In the genomic region with DNA sequence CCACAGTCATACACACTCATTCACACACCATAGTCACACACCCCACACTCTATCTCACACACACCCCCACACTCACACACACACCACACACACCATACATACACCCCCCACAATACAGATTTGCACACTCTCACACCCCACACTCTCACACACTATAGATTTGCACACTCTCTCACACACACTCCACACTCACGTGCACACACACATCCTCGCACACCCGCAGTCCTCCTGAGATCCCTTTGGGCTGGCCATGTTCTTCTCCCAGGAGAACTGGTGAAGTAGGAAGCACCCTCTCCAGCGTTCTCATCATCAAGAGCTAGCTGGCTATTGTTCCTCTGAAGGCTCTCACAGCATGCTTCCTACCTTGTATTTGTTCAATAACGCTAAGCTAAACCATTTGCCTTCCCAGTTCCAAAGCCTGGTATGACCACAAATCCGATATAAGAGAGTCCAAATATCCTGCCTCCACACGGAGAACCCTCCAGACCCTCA, we compare ENCODE assay signal across 31 cellular contexts.
DNase-seq lines count a peak whose midpoint lies in the region; FAIRE-seq and TF ChIP-seq lines count a peak whose summit lies in the region.
"Had no signal": no experiment of that assay in that cellular context is flagged by ENCODE, and none has a peak within 500 bp of the region (broad histone marks: within the 10 kb centered on the region; RNA-seq: fewer than 3 reads in every experiment).

No MANE protein-coding gene starts in this region.

- FAIRE-seq in H54 (lab: Jason Lieb, UNC) = no peak
- FAIRE-seq: GM18507, K562 had no signal

- 64 to 67% methylated on average over 7 of the region's 7 CpGs for WGBS in endodermal cell (ENCODE audit: insufficient coverage in 1 of 2, insufficient read length in 1 of 2), 2 experiments

- no peak overlapping the region for H3K4me3 Mint-ChIP-seq in endodermal cell
- H3K4me3 Mint-ChIP-seq: activated CD4-positive, alpha-beta memory T cell treated with anti-CD3 and anti-CD28 coated beads for 36 hours; activated naive CD4-positive, alpha-beta T cell treated with anti-CD3 and anti-CD28 coated beads, Interleukin-2, amount 50 U/mL, for 24 hours; CD8-positive, alpha-beta memory T cell; central memory CD8-positive, alpha-beta T cell; natural killer cell had no signal

- DNase-seq in DMS153 (lab: John Stamatoyannopoulos, UW) = peak; percentile 41
- DNase-seq in DMS153 treated with DMSO at 0.1 percent for 48 hours (lab: John Stamatoyannopoulos, UW; ENCODE audit: unreplicated experiment) = no peak
- DNase-seq in NCI-H345 (lab: John Stamatoyannopoulos, UW) = peak; percentile 79
- peak; percentile 55 for DNase-seq in endodermal cell
- no peak for DNase-seq in NCI-H2107 treated with DMSO at 0.1 percent for 48 hours (lab: John Stamatoyannopoulos, UW; ENCODE audit: unreplicated experiment)
- no peak for DNase-seq in H54 (ENCODE audit: insufficient read length, low spot score)
- DNase-seq in NCI-H526 (lab: John Stamatoyannopoulos, UW) = no peak
- DNase-seq: activated CD4-positive, alpha-beta memory T cell treated with anti-CD3 and anti-CD28 coated beads for 36 hours; activated CD4-positive, CD25-positive, alpha-beta regulatory T cell treated with anti-CD3 and anti-CD28 coated beads, Interleukin-2, amount 50 U/mL, for 72 hours; activated CD8-positive, alpha-beta memory T cell treated with anti-CD3 and anti-CD28 coated beads, Interleukin-2, amount 50 U/mL, for 4 hours; AML-193; anterior cingulate cortex; CD8-positive, alpha-beta memory T cell; DND-41; islet precursor cell; left ventricle myocardium superior; natural killer cell; NCI-H1105 treated with DMSO at 0.1 percent for 48 hours; NCI-H2029 treated with DMSO at 0.1 percent for 48 hours; NCI-H524; stimulated activated CD4-positive, alpha-beta T cell treated with anti-CD3 and anti-CD28 coated beads, Interleukin-1b, Interleukin-23, amount 100 ng/mL, for 48 hours; stomach; T-helper 1 cell; tibial artery had no signal

- no peaks in the 10 kb centered on the region for H3K36me3 ChIP-seq in endodermal cell (ENCODE audit: control insufficient read depth, insufficient read depth, low read length)
- H3K36me3 ChIP-seq in skeletal muscle satellite cell (ENCODE audit: insufficient read depth, low read length) = no peaks in the 10 kb centered on the region
- H3K36me3 ChIP-seq: stomach, tibial artery had no signal

- peak overlapping the region; percentile 19 for H3K4me2 ChIP-seq in skeletal muscle satellite cell (ENCODE audit: low read length)

- no peak for TF ChIP-seq POLR2A in H54 (IDR thresholded peaks at IDR 0.05; ENCODE audit: low read depth, low read length)

- no peaks in the 10 kb centered on the region for H3K9me3 ChIP-seq in endodermal cell (ENCODE audit: control insufficient read depth, low read length)
- no peaks in the 10 kb centered on the region for H3K9me3 ChIP-seq in skeletal muscle satellite cell (replicated peaks; ENCODE audit: low read length)
- H3K9me3 ChIP-seq: stomach, tibial artery had no signal

- H3K27me3 ChIP-seq in endodermal cell (ENCODE audit: control insufficient read depth, insufficient read depth, low read length, poor library complexity, severe bottlenecking) (no peaks in the 10 kb centered on the region), skeletal muscle satellite cell (ENCODE audit: control insufficient read depth, insufficient read depth, low read length) (no peaks in the 10 kb centered on the region)

- no peaks in the 10 kb centered on the region for H3K27me3 Mint-ChIP-seq in endodermal cell (ENCODE audit: insufficient read depth)

- no peaks in the 10 kb centered on the region for H3K9me3 Mint-ChIP-seq in endodermal cell
- H3K9me3 Mint-ChIP-seq: activated CD4-positive, alpha-beta memory T cell treated with anti-CD3 and anti-CD28 coated beads for 36 hours; activated naive CD4-positive, alpha-beta T cell treated with anti-CD3 and anti-CD28 coated beads, Interleukin-2, amount 50 U/mL, for 24 hours; CD8-positive, alpha-beta memory T cell; central memory CD8-positive, alpha-beta T cell; natural killer cell had no signal

- H3K27ac Mint-ChIP-seq in endodermal cell = no peak overlapping the region
- H3K27ac Mint-ChIP-seq: activated CD4-positive, alpha-beta memory T cell treated with anti-CD3 and anti-CD28 coated beads for 36 hours; activated naive CD4-positive, alpha-beta T cell treated with anti-CD3 and anti-CD28 coated beads, Interleukin-2, amount 50 U/mL, for 24 hours; CD8-positive, alpha-beta memory T cell; natural killer cell had no signal

- peaks cover 16% of the 10 kb centered on the region for H3K4me1 Mint-ChIP-seq in endodermal cell
- H3K4me1 Mint-ChIP-seq: activated naive CD4-positive, alpha-beta T cell treated with anti-CD3 and anti-CD28 coated beads, Interleukin-2, amount 50 U/mL, for 24 hours; CD8-positive, alpha-beta memory T cell; central memory CD8-positive, alpha-beta T cell; natural killer cell had no signal

- TF ChIP-seq CTCF in endodermal cell (conservative IDR thresholded peaks at IDR 0.05) = no peak

- no peaks in the 10 kb centered on the region for H3K36me3 Mint-ChIP-seq in endodermal cell (ENCODE audit: low read depth)
- H3K36me3 Mint-ChIP-seq: activated CD4-positive, alpha-beta memory T cell treated with anti-CD3 and anti-CD28 coated beads for 36 hours; activated naive CD4-positive, alpha-beta T cell treated with anti-CD3 and anti-CD28 coated beads, Interleukin-2, amount 50 U/mL, for 24 hours; CD8-positive, alpha-beta memory T cell; natural killer cell had no signal

- H3K4me1 ChIP-seq in endodermal cell (ENCODE audit: control insufficient read depth, insufficient read depth, low read length) (no peaks in the 10 kb centered on the region), skeletal muscle satellite cell (ENCODE audit: control insufficient read depth, insufficient read depth, low read length) (peaks cover 30% of the 10 kb centered on the region)
- H3K4me1 ChIP-seq: stomach, tibial artery had no signal

- no peak overlapping the region for H3K4me3 ChIP-seq in endodermal cell (ENCODE audit: low read length)
- no peak overlapping the region for H3K4me3 ChIP-seq in skeletal muscle satellite cell (ENCODE audit: low read length)
- H3K4me3 ChIP-seq: K562, skin epidermis, stomach, tibial artery had no signal

- no peak overlapping the region for H3K9ac ChIP-seq in endodermal cell (ENCODE audit: extremely low read depth, low read length, poor library complexity, severe bottlenecking)
- no peak overlapping the region for H3K9ac ChIP-seq in skeletal muscle satellite cell (ENCODE audit: low read depth, low read length)

- H3K27ac ChIP-seq in endodermal cell (ENCODE audit: low read depth, low read length) = no peak overlapping the region
- H3K27ac ChIP-seq: 22Rv1, skin epidermis, stomach, tibial artery had no signal

Comparison
In these comparisons a context has a peak if more than half of its experiments do, and no peak if none do; other contexts are left out.
1. DNase-seq: peak in DMS153 (single experiment), NCI-H345 (single experiment) and endodermal cell (single experiment); none in DMS153 treated with DMSO at 0.1 percent for 48 hours (single experiment), NCI-H2107 treated with DMSO at 0.1 percent for 48 hours (single experiment), H54 (single experiment) and NCI-H526 (0 of 2).